Comparison of ENCODE assay signal across 8 cellular contexts in genomic region chr11:66052664-66052982, GRCh38. TPM values are rescaled to one million over a fixed set of nuclear protein-coding genes. Genes with fewer than 3 reads are reported as not detected.
DNase-seq lines count a peak whose midpoint lies in the region; TF ChIP-seq lines count a peak whose summit lies in the region.

No MANE protein-coding gene starts in this region.

- H3K4me1 ChIP-seq in CD4-positive, alpha-beta memory T cell (ENCODE audit: insufficient read depth, low read length), result peaks cover 23% of the 10 kb centered on the region
- H3K4me1 ChIP-seq in OCI-LY3 (ENCODE audit: low read length) (peaks cover 17% of the 10 kb centered on the region), osteoblast (ENCODE audit: insufficient read depth, low read length) (peaks cover 16% of the 10 kb centered on the region)

- H3K4me3 Mint-ChIP-seq in CD4-positive, alpha-beta memory T cell, result peak overlapping the region; percentile 99 to 100 (median 100)
- H3K4me3 Mint-ChIP-seq in endothelial cell (ENCODE audit: unreplicated experiment), result peak overlapping the region; percentile 98

- no peaks in the 10 kb centered on the region for H3K9me3 Mint-ChIP-seq in CD4-positive, alpha-beta memory T cell
- no peaks in the 10 kb centered on the region for H3K9me3 Mint-ChIP-seq in endothelial cell (ENCODE audit: unreplicated experiment)

- H3K36me3 Mint-ChIP-seq in CD4-positive, alpha-beta memory T cell, result peaks cover 39 to 45% of the 10 kb centered on the region in 2 donors
- H3K36me3 Mint-ChIP-seq in endothelial cell (ENCODE audit: low read depth, unreplicated experiment), result peaks cover 34% of the 10 kb centered on the region

- no peaks in the 10 kb centered on the region for H3K27me3 ChIP-seq in CD4-positive, alpha-beta memory T cell (ENCODE audit: insufficient read depth, low read length)
- no peaks in the 10 kb centered on the region for H3K27me3 ChIP-seq in OCI-LY3 (ENCODE audit: low read depth, low read length)
- peaks cover 16% of the 10 kb centered on the region for H3K27me3 ChIP-seq in osteoblast (ENCODE audit: insufficient read depth, low read length)

- peaks cover 0 to 1% of the 10 kb centered on the region in 2 donors for H3K27me3 Mint-ChIP-seq in CD4-positive, alpha-beta memory T cell
- peaks cover 14% of the 10 kb centered on the region for H3K27me3 Mint-ChIP-seq in endothelial cell (ENCODE audit: unreplicated experiment)

- no peaks in the 10 kb centered on the region for H4K20me1 ChIP-seq in OCI-LY3 (ENCODE audit: insufficient read depth, low read length)
- H4K20me1 ChIP-seq in osteoblast (ENCODE audit: insufficient read depth, low read length), result peaks cover 10% of the 10 kb centered on the region

- H3K36me3 ChIP-seq in CD4-positive, alpha-beta memory T cell (ENCODE audit: insufficient read depth, low read length), result peaks cover 31% of the 10 kb centered on the region
- peaks cover 34% of the 10 kb centered on the region for H3K36me3 ChIP-seq in OCI-LY3 (replicated peaks; ENCODE audit: low read depth, low read length)
- peaks cover 37% of the 10 kb centered on the region for H3K36me3 ChIP-seq in osteoblast (ENCODE audit: insufficient read depth, low read length)

- CTCF ChIA-PET in CD4-positive, alpha-beta memory T cell (lab: Charles Lee; ENCODE audit: partially characterized antibody), result interaction anchor here (1.1 to 6.7 kb wide), 9 partner anchors 8 to 341 kb away, joined by 3 to 104 read pairs (median 8); partner anchors contain the start of gene KAT5

- no peaks in the 10 kb centered on the region for H3K9me3 ChIP-seq in CD4-positive, alpha-beta memory T cell (ENCODE audit: control insufficient read depth in 1 of 2, low read length in 2 of 2)
- H3K9me3 ChIP-seq in OCI-LY3 (ENCODE audit: insufficient read depth, low read length) (no peaks in the 10 kb centered on the region), osteoblast (ENCODE audit: low read depth, low read length) (no peaks in the 10 kb centered on the region)

- H3K79me2 ChIP-seq in OCI-LY3 (ENCODE audit: low read length), result peaks cover 30% of the 10 kb centered on the region
- H3K79me2 ChIP-seq in osteoblast (ENCODE audit: insufficient read depth, low read length), result peaks cover 42% of the 10 kb centered on the region

- DNase-seq in CD4-positive, alpha-beta memory T cell, result no peak
- DNase-seq in endothelial cell (ENCODE audit: low spot score) (no peak), osteoblast (ENCODE audit: insufficient read length, low spot score, missing footprints) (peak; percentile 46), Kasumi-1 (lab: John Stamatoyannopoulos, UW) (no peak), NCI-H1417 (lab: John Stamatoyannopoulos, UW) (no peak), NCI-H345 (lab: John Stamatoyannopoulos, UW) (no peak), HK-2 (ENCODE audit: unreplicated experiment) (no peak)

- H3K4me2 ChIP-seq in OCI-LY3 (ENCODE audit: low read length), result peak overlapping the region; percentile 83
- H3K4me2 ChIP-seq in osteoblast (ENCODE audit: insufficient read depth, low read length), result peak overlapping the region; percentile 100

- POLR2A ChIA-PET in CD4-positive, alpha-beta memory T cell (lab: Charles Lee; ENCODE audit: partially characterized antibody), result interaction anchor here (1.0 to 8.0 kb wide), 27 partner anchors 9 to 791 kb away, joined by 3 to 66 read pairs (median 5); partner anchors contain the start of genes BANF1, CATSPER1, CFL1 and EIF1AD

- H3K4me3 ChIP-seq in CD4-positive, alpha-beta memory T cell (ENCODE audit: low read length in 2 of 2), result peak overlapping the region; percentile 91 to 99
- H3K4me3 ChIP-seq in OCI-LY3 (ENCODE audit: low read length) (peak overlapping the region; percentile 94), osteoblast (ENCODE audit: insufficient read depth, low read length) (peak overlapping the region; percentile 99)

- H2AFZ ChIP-seq in OCI-LY3 (ENCODE audit: low read depth, low read length), result 0 out of 2 replicates have a peak overlapping the region, but pooled peaks have one; percentile 3
- peak overlapping the region; percentile 92 for H2AFZ ChIP-seq in osteoblast (ENCODE audit: low read length)

- H3K4me1 Mint-ChIP-seq in CD4-positive, alpha-beta memory T cell, result peaks cover 12 to 40% (median 28%) of the 10 kb centered on the region in 4 donors
- H3K4me1 Mint-ChIP-seq in endothelial cell (ENCODE audit: unreplicated experiment), result peaks cover 25% of the 10 kb centered on the region

- TF ChIP-seq CTCF in OCI-LY3 (IDR thresholded peaks at IDR 0.05; ENCODE audit: low read depth, low read length), result no peak
- TF ChIP-seq CTCF in endothelial cell (IDR thresholded peaks at IDR 0.05; ENCODE audit: unreplicated experiment), result no peak
- no peak for TF ChIP-seq CTCF in osteoblast (IDR thresholded peaks at IDR 0.05; ENCODE audit: extremely low read depth, low read depth, low read length)

- peak overlapping the region; percentile 81 for H3K27ac ChIP-seq in CD4-positive, alpha-beta memory T cell (ENCODE audit: low read depth, low read length)
- H3K27ac ChIP-seq in OCI-LY3 (ENCODE audit: low read length) (peak overlapping the region; percentile 36), osteoblast (ENCODE audit: low read depth, low read length) (peak overlapping the region; percentile 91)

- intact Hi-C loops in CD4-positive, alpha-beta memory T cell (cut with micrococcal nuclease), result loop anchor here (1.0 kb wide), 4 partner anchors 18 to 133 kb away; partner anchors contain the start of genes BANF1, C11orf68, DRAP1 and EIF1AD

- H3K27ac Mint-ChIP-seq in CD4-positive, alpha-beta memory T cell, result peak overlapping the region; percentile 98 to 100 (median 99)
- H3K27ac Mint-ChIP-seq in endothelial cell (ENCODE audit: unreplicated experiment), result peak overlapping the region; percentile 94

- peak overlapping the region; percentile 95 for H3K9ac ChIP-seq in OCI-LY3 (ENCODE audit: low read length)

RNA-seq across cellular contexts. Expression of gene SF3B2, which starts 0.5 kb away (rescaled TPM):
- 100 to 1,000 TPM; 238 to 240 TPM for total RNA-seq in CD4-positive, alpha-beta memory T cell
- polyA plus RNA-seq in CD4-positive, alpha-beta memory T cell, result 100 to 1,000 TPM in 1 of 2 donors, 10 to 100 TPM in 1; 74.4 to 128 TPM
- total RNA-seq in endothelial cell (ENCODE audit: unreplicated experiment) (174 TPM), osteoblast (131 and 164 TPM in 2 replicates)

RNA-seq across cellular contexts. Expression of gene GAL3ST3, which starts 3.7 kb away (rescaled TPM):
- total RNA-seq in CD4-positive, alpha-beta memory T cell, result not detected
- not detected for polyA plus RNA-seq in CD4-positive, alpha-beta memory T cell
- total RNA-seq in endothelial cell (ENCODE audit: unreplicated experiment) (0.87 TPM), osteoblast (not detected in 2 replicates)

RNA-seq across cellular contexts. Expression of gene PACS1, which starts 17.4 kb away (rescaled TPM):
- total RNA-seq in CD4-positive, alpha-beta memory T cell, result 100 to 1,000 TPM; 251 to 262 TPM
- polyA plus RNA-seq in CD4-positive, alpha-beta memory T cell, result 100 to 1,000 TPM in 1 of 2 donors, 10 to 100 TPM in 1; 13.7 to 104 TPM
- 114 TPM for total RNA-seq in endothelial cell (ENCODE audit: unreplicated experiment)
- total RNA-seq in osteoblast, result 38.0 and 39.8 TPM in 2 replicates

RNA-seq across cellular contexts. Expression of gene CATSPER1, which starts 26.3 kb away (rescaled TPM):
- not detected for total RNA-seq in CD4-positive, alpha-beta memory T cell
- not detected for polyA plus RNA-seq in CD4-positive, alpha-beta memory T cell
- not detected for total RNA-seq in endothelial cell (ENCODE audit: unreplicated experiment)
- total RNA-seq in osteoblast, result not detected in 2 replicates

RNA-seq across cellular contexts. Expression of gene CST6, which starts 40.8 kb away (rescaled TPM):
- total RNA-seq in CD4-positive, alpha-beta memory T cell, result not detected
- polyA plus RNA-seq in CD4-positive, alpha-beta memory T cell, result not detected
- total RNA-seq in endothelial cell (ENCODE audit: unreplicated experiment) (not detected), osteoblast (1.8 and 2.9 TPM in 2 replicates)

Comparison
In these comparisons a context has a peak if more than half of its experiments do, and no peak if none do; other contexts are left out.
1. H3K27ac ChIP-seq: peak in every context shown above with its lines; median percentile 91 in osteoblast; 81 in CD4-positive, alpha-beta memory T cell; 36 in OCI-LY3.